In genomic region chr12:10213168-10214130, GRCh38 we compare ENCODE assay signal across 8 cellular contexts. TPM values are rescaled to one million over a fixed set of nuclear protein-coding genes. Genes with fewer than 3 reads are reported as not detected.
DNase-seq lines count a peak whose midpoint lies in the region; ATAC-seq, FAIRE-seq and TF ChIP-seq lines count a peak whose summit lies in the region.

No MANE protein-coding gene starts in this region.

- no peak for TF ChIP-seq POLR2A in H54 (IDR thresholded peaks at IDR 0.05; ENCODE audit: low read depth, low read length)

- H3K4me3 Mint-ChIP-seq in central memory CD8-positive, alpha-beta T cell, result peak overlapping the region; percentile 89

- peaks cover 33% of the 10 kb centered on the region for H3K4me1 Mint-ChIP-seq in central memory CD8-positive, alpha-beta T cell

- H3K27me3 Mint-ChIP-seq in central memory CD8-positive, alpha-beta T cell, result no peaks in the 10 kb centered on the region

- peak overlapping the region; percentile 98 to 100 for H3K4me3 ChIP-seq in kidney (ENCODE audit: low read length in 2 of 2)

- DNase-seq in EH (ENCODE audit: low read depth) (peak; percentile 83), H54 (ENCODE audit: insufficient read length, low spot score) (peak; percentile 33), NCI-H1105 treated with DMSO at 0.1 percent for 48 hours (lab: John Stamatoyannopoulos, UW) (peak; percentile 67), kidney (peak; percentile 90), epidermal melanocyte (ENCODE audit: insufficient read length, low spot score) (no peak)
- DNase-seq in central memory CD8-positive, alpha-beta T cell (ENCODE audit: low spot score in 2 of 2), result peak; percentile 73 to 86
- DNase-seq in stimulated activated CD4-positive, alpha-beta T cell treated with anti-CD3 and anti-CD28 coated beads, Interleukin-12 subunit alpha, Interleukin-12 subunit beta, amount 100 ng/mL, for 4 hours, result peak; percentile 60

- peak overlapping the region; percentile 99 to 100 for H3K27ac ChIP-seq in kidney (ENCODE audit: low read depth in 2 of 2, low read length in 2 of 2)

- peaks cover 41% of the 10 kb centered on the region for H3K36me3 Mint-ChIP-seq in central memory CD8-positive, alpha-beta T cell (ENCODE audit: insufficient read depth)

- peaks cover 3 to 12% of the 10 kb centered on the region in 2 donors for H3K36me3 ChIP-seq in kidney (ENCODE audit: control insufficient read depth in 1 of 2, insufficient read depth in 2 of 2, low read length in 2 of 2)

- peak overlapping the region; percentile 98 for H3K27ac Mint-ChIP-seq in central memory CD8-positive, alpha-beta T cell (ENCODE audit: low read depth)

- no peaks in the 10 kb centered on the region for H3K9me3 ChIP-seq in kidney (ENCODE audit: control insufficient read depth in 1 of 2, low read length in 2 of 2)

- intact Hi-C loops in kidney (cut with DNase I), result no loop called here

- peak overlapping the region; percentile 96 to 100 for H3K9ac ChIP-seq in kidney (ENCODE audit: low read length in 2 of 2)

- no peak for TF ChIP-seq CTCF in kidney (IDR thresholded peaks at IDR 0.05; ENCODE audit: borderline replicate concordance, extremely low read depth, insufficient read depth)

- H3K4me1 ChIP-seq in kidney (ENCODE audit: control insufficient read depth in 1 of 2, insufficient read depth in 1 of 2, low read depth in 1 of 2, low read length in 2 of 2), result peaks cover 0 to 5% of the 10 kb centered on the region in 2 donors

- peak; percentile 72 for ATAC-seq in activated CD4-positive, CD25-positive, alpha-beta regulatory T cell treated with anti-CD3 and anti-CD28 coated beads, Interleukin-2, amount 50 U/mL, for 24 hours
- peak; percentile 74 for ATAC-seq in central memory CD8-positive, alpha-beta T cell (replicated peaks; ENCODE audit: extremely low read depth, poor library complexity, severe bottlenecking)

- FAIRE-seq in H54 (lab: Jason Lieb, UNC) (no peak), kidney (lab: Jason Lieb, UNC) (no peak)

- no peaks in the 10 kb centered on the region for H3K9me3 Mint-ChIP-seq in central memory CD8-positive, alpha-beta T cell

RNA-seq across cellular contexts. Expression of gene GABARAPL1, which starts 0.8 kb away (rescaled TPM):
- 142 TPM for total RNA-seq in kidney
- polyA plus RNA-seq in kidney (ENCODE audit: insufficient read depth, low read depth, low replicate concordance), result 454 TPM

RNA-seq across cellular contexts. Expression of gene TMEM52B, which starts 34.6 kb away (rescaled TPM):
- 25.7 TPM for total RNA-seq in kidney
- polyA plus RNA-seq in kidney (ENCODE audit: insufficient read depth, low read depth, low replicate concordance), result 292 TPM

RNA-seq across cellular contexts. Expression of gene OLR1, which starts 41.5 kb away (rescaled TPM):
- total RNA-seq in kidney, result 6.7 TPM
- 11.5 TPM for polyA plus RNA-seq in kidney (ENCODE audit: insufficient read depth, low read depth, low replicate concordance)
